In the genomic region with DNA sequence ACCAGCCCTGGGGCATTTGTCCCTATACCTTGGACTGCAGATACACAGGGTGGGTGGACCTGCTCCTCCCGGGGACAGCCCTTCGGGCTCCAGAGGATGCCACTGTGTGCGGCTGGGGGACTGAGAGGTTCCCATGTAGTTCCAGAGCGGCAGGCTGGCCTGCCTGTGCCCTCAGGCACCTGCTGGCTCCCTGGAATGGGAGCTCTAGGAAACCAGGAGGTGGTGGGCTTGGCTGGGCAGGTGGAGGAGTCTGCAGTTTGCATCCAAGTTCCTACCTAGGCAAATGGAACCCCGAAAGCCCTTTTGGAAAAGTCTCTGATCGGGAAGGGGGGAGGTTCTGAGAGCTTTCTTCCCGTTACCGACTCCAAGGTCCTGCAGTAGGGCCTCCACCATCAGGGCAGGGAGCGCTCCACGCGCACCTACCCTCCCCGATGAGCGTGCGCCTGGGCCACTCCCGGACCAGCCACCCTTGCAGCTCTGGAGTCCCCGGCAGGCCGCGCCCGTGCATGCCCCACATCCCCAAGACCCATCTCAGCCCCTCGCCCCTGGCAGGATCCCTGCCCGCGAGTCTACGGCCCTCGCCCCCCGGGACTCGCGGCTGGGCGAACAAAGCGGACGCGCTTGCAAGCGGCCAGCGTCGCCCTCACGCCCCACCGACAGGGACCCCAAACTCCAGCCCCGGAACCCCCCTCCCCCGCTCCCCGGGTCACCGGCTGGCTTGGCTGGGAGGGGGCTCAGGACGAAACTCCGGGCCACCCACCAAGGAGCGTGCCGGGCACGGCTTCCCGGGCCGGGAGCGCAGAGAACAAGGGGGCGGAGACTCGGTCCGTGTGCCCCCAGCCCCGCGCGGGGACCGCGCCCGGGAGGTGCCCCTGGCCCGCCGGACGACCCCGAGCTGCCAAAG, we compare ENCODE assay signal across 8 cellular contexts. TPM values are rescaled to one million over a fixed set of nuclear protein-coding genes. Genes with fewer than 3 reads are reported as not detected.
DNase-seq lines count a peak whose midpoint lies in the region; ATAC-seq and TF ChIP-seq lines count a peak whose summit lies in the region.

No MANE protein-coding gene starts in this region.

- peaks cover 2% of the 10 kb centered on the region for H3K27me3 Mint-ChIP-seq in CD8-positive, alpha-beta T cell (ENCODE audit: low read depth)

- no peaks in the 10 kb centered on the region for H3K36me3 ChIP-seq in CD8-positive, alpha-beta T cell (ENCODE audit: insufficient read depth, low read length)
- H3K36me3 ChIP-seq in MM.1S (replicated peaks; ENCODE audit: insufficient read depth, low read length), result no peaks in the 10 kb centered on the region

- no peaks in the 10 kb centered on the region for H4K20me1 ChIP-seq in MM.1S (ENCODE audit: insufficient read depth, low read length)

- no peak overlapping the region for H2AFZ ChIP-seq in MM.1S (ENCODE audit: low read length)

- no peak overlapping the region for H3K9ac ChIP-seq in MM.1S (ENCODE audit: low read length)

- peak overlapping the region; percentile 79 for H3K4me3 Mint-ChIP-seq in CD8-positive, alpha-beta T cell

- H3K27ac ChIP-seq in CD8-positive, alpha-beta T cell (ENCODE audit: low read depth, low read length), result no peak overlapping the region
- no peak overlapping the region for H3K27ac ChIP-seq in MM.1S (ENCODE audit: low read length)
- H3K27ac ChIP-seq in coronary artery, result peak overlapping the region in 1 of 2 donors; percentile 30

- H3K9me3 ChIP-seq in CD8-positive, alpha-beta T cell (ENCODE audit: low read length), result no peaks in the 10 kb centered on the region
- no peaks in the 10 kb centered on the region for H3K9me3 ChIP-seq in MM.1S (replicated peaks; ENCODE audit: insufficient read depth, low read length)

- intact Hi-C loops in CD8-positive, alpha-beta T cell (cut with DNase I, micrococcal nuclease), result loop anchor here in 1 of 2 experiments (5.0 kb wide), 1 partner anchor 71 kb away; a partner anchor contains a TSS

- CTCF ChIA-PET in CD8-positive, alpha-beta T cell (lab: Charles Lee), result interaction anchor here (1.3 kb wide), 1 partner anchor 10 kb away, joined by 3 read pairs; no protein-coding TSS in a partner anchor

- no peak for DNase-seq in CD8-positive, alpha-beta T cell
- DNase-seq in MM.1S (no peak), coronary artery (ENCODE audit: low spot score) (no peak), midbrain (lab: John Stamatoyannopoulos, UW) (peak; percentile 14), DMS114 treated with DMSO at 0.1 percent for 48 hours (lab: John Stamatoyannopoulos, UW; ENCODE audit: unreplicated experiment) (no peak), SW 1271 (lab: John Stamatoyannopoulos, UW) (no peak)
- DNase-seq in stimulated activated CD4-positive, alpha-beta T cell treated with anti-CD3 and anti-CD28 coated beads, Interleukin-2, amount 100 ng/mL, for 24 hours, result no peak

- peaks cover 23% of the 10 kb centered on the region for H3K4me1 ChIP-seq in CD8-positive, alpha-beta T cell (ENCODE audit: insufficient read depth, low read length)
- 0 out of 2 replicates have a peak, but pooled peaks cover 5% of the 10 kb centered on the region for H3K4me1 ChIP-seq in MM.1S (ENCODE audit: low read length)

- H3K79me2 ChIP-seq in MM.1S (ENCODE audit: low read length), result no peaks in the 10 kb centered on the region

- H3K4me2 ChIP-seq in MM.1S (ENCODE audit: low read depth, low read length), result peak overlapping the region; percentile 41; the same call in 1 of the 2 replicates

- no peaks in the 10 kb centered on the region for H3K9me3 Mint-ChIP-seq in CD8-positive, alpha-beta T cell

- H3K27me3 ChIP-seq in CD8-positive, alpha-beta T cell (ENCODE audit: insufficient read depth, low read length), result no peaks in the 10 kb centered on the region
- H3K27me3 ChIP-seq in MM.1S (replicated peaks; ENCODE audit: insufficient read depth, low read length), result no peaks in the 10 kb centered on the region

- H3K27ac Mint-ChIP-seq in CD8-positive, alpha-beta T cell, result no peak overlapping the region

- H3K4me3 ChIP-seq in CD8-positive, alpha-beta T cell (ENCODE audit: low read depth, low read length), result peak overlapping the region; percentile 39
- H3K4me3 ChIP-seq in MM.1S (ENCODE audit: low read length), result peak overlapping the region; percentile 31; the same call in 1 of the 2 replicates
- H3K4me3 ChIP-seq in coronary artery, result peak overlapping the region; percentile 85

- no peak for ATAC-seq in CD8-positive, alpha-beta T cell
- ATAC-seq in GM18907 (IDR thresholded peaks at IDR 0.05; ENCODE audit: unreplicated experiment), result no peak

- no peaks in the 10 kb centered on the region for H3F3A ChIP-seq in MM.1S (ENCODE audit: insufficient read depth, low read length)

- no peaks in the 10 kb centered on the region for H3K36me3 Mint-ChIP-seq in CD8-positive, alpha-beta T cell

- POLR2A ChIA-PET in CD8-positive, alpha-beta T cell (lab: Charles Lee), result no interaction called here

- peaks cover 16% of the 10 kb centered on the region for H3K4me1 Mint-ChIP-seq in CD8-positive, alpha-beta T cell (ENCODE audit: low read depth)

- no peaks in the 10 kb centered on the region for H3K9me2 ChIP-seq in MM.1S (replicated peaks; ENCODE audit: insufficient read depth, low read length)

- TF ChIP-seq CTCF in CD8-positive, alpha-beta T cell (IDR thresholded peaks at IDR 0.05), result no peak
- no peak for TF ChIP-seq CTCF in MM.1S (IDR thresholded peaks at IDR 0.05; ENCODE audit: low read length)
- no peak for TF ChIP-seq CTCF in coronary artery (IDR thresholded peaks at IDR 0.05)

RNA-seq across cellular contexts. Expression of a gene that starts 0.7 kb away (rescaled TPM):
- 1 to 10 TPM in 1 of 2 experiments, under 1 TPM in 1; 0.58 to 1.2 TPM for total RNA-seq in CD8-positive, alpha-beta T cell

RNA-seq across cellular contexts. Expression of a gene that starts 58.6 kb away (rescaled TPM):
- not detected for total RNA-seq in CD8-positive, alpha-beta T cell

Comparison
In these comparisons a context has a peak if more than half of its experiments do, and no peak if none do; other contexts are left out.
1. H3K4me3 ChIP-seq: peak in every context shown above with its lines; median percentile 85 in coronary artery; 39 in CD8-positive, alpha-beta T cell; 31 in MM.1S.